16 cellular contexts compared by ENCODE assay signal in genomic region chr10:119515511-119516045, GRCh38. TPM values are rescaled to one million over a fixed set of nuclear protein-coding genes. Genes with fewer than 3 reads are reported as not detected.
DNase-seq lines count a peak whose midpoint lies in the region; ATAC-seq and TF ChIP-seq lines count a peak whose summit lies in the region.
"Had no signal": no experiment of that assay in that cellular context is flagged by ENCODE, and none has a peak within 500 bp of the region (broad histone marks: within the 10 kb centered on the region; RNA-seq: fewer than 3 reads in every experiment).

No MANE protein-coding gene starts in this region.

- no peaks in the 10 kb centered on the region for H3K27me3 Mint-ChIP-seq in activated T-cell treated with anti-CD3 and anti-CD28 coated beads, Interleukin-2, amount 50 U/mL, for 24 hours
- H3K27me3 Mint-ChIP-seq in activated T-cell treated with anti-CD3 and anti-CD28 coated beads, Interleukin-2, amount 50 U/mL, for 4 hours (ENCODE audit: low read depth) = no peaks in the 10 kb centered on the region
- no peaks in the 10 kb centered on the region for H3K27me3 Mint-ChIP-seq in activated naive CD8-positive, alpha-beta T cell
- H3K27me3 Mint-ChIP-seq: activated T-helper 17 cell treated with anti-CD3 and anti-CD28 coated beads, Interleukin-2, amount 50 U/mL, for 72 hours had no signal

- H3K4ac ChIP-seq in neuronal stem cell (ENCODE audit: low read length) = no peak overlapping the region

- peaks cover 92% of the 10 kb centered on the region for H3K36me3 Mint-ChIP-seq in activated T-cell treated with anti-CD3 and anti-CD28 coated beads, Interleukin-2, amount 50 U/mL, for 24 hours (ENCODE audit: low read depth)
- H3K36me3 Mint-ChIP-seq in activated T-cell treated with anti-CD3 and anti-CD28 coated beads, Interleukin-2, amount 50 U/mL, for 4 hours (ENCODE audit: insufficient read depth) = peaks cover 29% of the 10 kb centered on the region
- peaks cover 7% of the 10 kb centered on the region for H3K36me3 Mint-ChIP-seq in activated naive CD8-positive, alpha-beta T cell

- H3K27ac Mint-ChIP-seq in activated T-cell treated with anti-CD3 and anti-CD28 coated beads, Interleukin-2, amount 50 U/mL, for 24 hours = peak overlapping the region; percentile 96
- H3K27ac Mint-ChIP-seq in activated naive CD8-positive, alpha-beta T cell = peak overlapping the region; percentile 96

- peak overlapping the region; percentile 78; the same call in 1 of the 2 replicates for H3K27ac ChIP-seq in KMS-11
- no peak overlapping the region for H3K27ac ChIP-seq in neuronal stem cell (replicated peaks; ENCODE audit: low read length)
- H3K27ac ChIP-seq: epithelial cell of prostate had no signal

- H4K20me1 ChIP-seq in KMS-11 (ENCODE audit: insufficient read depth) = no peaks in the 10 kb centered on the region

- no peak for DNase-seq in activated T-cell treated with anti-CD3 and anti-CD28 coated beads, Interleukin-2, amount 50 U/mL, for 24 hours
- no peak for DNase-seq in activated T-cell treated with anti-CD3 and anti-CD28 coated beads, Interleukin-2, amount 50 U/mL, for 4 hours
- DNase-seq in neuronal stem cell (ENCODE audit: low spot score) (no peak), GM19240 (ENCODE audit: insufficient read length, low spot score) (no peak), NCI-H510A (lab: John Stamatoyannopoulos, UW) (no peak)
- DNase-seq: activated CD4-positive, alpha-beta T cell treated with anti-CD3 and anti-CD28 coated beads, Interleukin-2, amount 50 U/mL, for 48 hours; foreskin melanocyte; midbrain; NCI-H2029; stimulated activated CD4-positive, alpha-beta T cell treated with anti-CD3 and anti-CD28 coated beads, Interleukin-1b, Interleukin-23, amount 100 ng/mL, for 48 hours had no signal

- no peak overlapping the region for H3K14ac ChIP-seq in neuronal stem cell (ENCODE audit: low read length)

- H3K79me2 ChIP-seq in KMS-11 (ENCODE audit: insufficient read depth, low read depth) = no peaks in the 10 kb centered on the region

- H3K9ac ChIP-seq in KMS-11 = no peak overlapping the region
- peak overlapping the region; percentile 72 for H3K9ac ChIP-seq in neuronal stem cell (ENCODE audit: low read depth, low read length, poor library complexity)

- H2BK15ac ChIP-seq in neuronal stem cell (ENCODE audit: low read length) = no peak overlapping the region

- ATAC-seq in activated T-cell treated with anti-CD3 and anti-CD28 coated beads, Interleukin-2, amount 50 U/mL, for 4 hours = no peak
- ATAC-seq in GM19395 (IDR thresholded peaks at IDR 0.05; ENCODE audit: unreplicated experiment) = no peak

- no peaks in the 10 kb centered on the region for H3K9me3 ChIP-seq in neuronal stem cell (replicated peaks in 1 of 2; ENCODE audit: control insufficient read depth in 2 of 2, insufficient read depth in 1 of 2, low read depth in 1 of 2, low read length in 2 of 2)

- H3K4me1 Mint-ChIP-seq in activated T-cell treated with anti-CD3 and anti-CD28 coated beads, Interleukin-2, amount 50 U/mL, for 24 hours (ENCODE audit: low read depth) = peaks cover 76% of the 10 kb centered on the region
- H3K4me1 Mint-ChIP-seq in activated T-cell treated with anti-CD3 and anti-CD28 coated beads, Interleukin-2, amount 50 U/mL, for 4 hours (ENCODE audit: low read depth) = peaks cover 61% of the 10 kb centered on the region
- peaks cover 83% of the 10 kb centered on the region for H3K4me1 Mint-ChIP-seq in activated naive CD8-positive, alpha-beta T cell (ENCODE audit: low read depth)

- H3K27me3 ChIP-seq in KMS-11 (ENCODE audit: insufficient read depth, low read depth) (no peaks in the 10 kb centered on the region), neuronal stem cell (ENCODE audit: control insufficient read depth in 3 of 3, insufficient read depth in 3 of 3, low read depth in 1 of 3, low read length in 3 of 3) (peaks cover 0 to 5% (median 0%) of the 10 kb centered on the region in 3 experiments)

- no peak overlapping the region for H3K23ac ChIP-seq in neuronal stem cell (ENCODE audit: low read depth, low read length, poor library complexity)

- H2BK12ac ChIP-seq in neuronal stem cell (ENCODE audit: low read length) = no peak overlapping the region

- H3K4me2 ChIP-seq in KMS-11 = no peak overlapping the region
- H3K4me2 ChIP-seq in neuronal stem cell (ENCODE audit: insufficient read depth, low read length, poor library complexity, severe bottlenecking) = no peak overlapping the region

- no peaks in the 10 kb centered on the region for H3K9me3 Mint-ChIP-seq in activated T-cell treated with anti-CD3 and anti-CD28 coated beads, Interleukin-2, amount 50 U/mL, for 24 hours
- no peaks in the 10 kb centered on the region for H3K9me3 Mint-ChIP-seq in activated T-cell treated with anti-CD3 and anti-CD28 coated beads, Interleukin-2, amount 50 U/mL, for 4 hours
- no peaks in the 10 kb centered on the region for H3K9me3 Mint-ChIP-seq in activated naive CD8-positive, alpha-beta T cell (ENCODE audit: low read depth)
- H3K9me3 Mint-ChIP-seq: activated T-helper 17 cell treated with anti-CD3 and anti-CD28 coated beads, Interleukin-2, amount 50 U/mL, for 72 hours had no signal

- no peak overlapping the region for H4K8ac ChIP-seq in neuronal stem cell (ENCODE audit: low read depth, low read length)

- no peaks in the 10 kb centered on the region for H3K36me3 ChIP-seq in KMS-11 (ENCODE audit: insufficient read depth)
- H3K36me3 ChIP-seq in neuronal stem cell (replicated peaks in 1 of 2; ENCODE audit: control insufficient read depth in 2 of 2, insufficient read depth in 2 of 2, low read length in 2 of 2) = no peaks in the 10 kb centered on the region

- no CpG with 5 or more reads among the region's 10 CpGs for WGBS in neuronal stem cell (ENCODE audit: extremely low coverage in 2 of 2, insufficient read length in 2 of 2, insufficient replicate concordance in 1 of 2), 2 donors

- peak overlapping the region; percentile 1 for H2AK5ac ChIP-seq in neuronal stem cell (ENCODE audit: low read depth, low read length)

- H3K4me3 Mint-ChIP-seq in activated T-cell treated with anti-CD3 and anti-CD28 coated beads, Interleukin-2, amount 50 U/mL, for 24 hours = no peak overlapping the region
- no peak overlapping the region for H3K4me3 Mint-ChIP-seq in activated T-cell treated with anti-CD3 and anti-CD28 coated beads, Interleukin-2, amount 50 U/mL, for 4 hours
- peak overlapping the region; percentile 75 for H3K4me3 Mint-ChIP-seq in activated naive CD8-positive, alpha-beta T cell

- H2BK120ac ChIP-seq in neuronal stem cell (ENCODE audit: low read depth, low read length) = no peak overlapping the region

- H2AFZ ChIP-seq in KMS-11 (ENCODE audit: low read depth) (no peak overlapping the region), neuronal stem cell (ENCODE audit: low read length) (no peak overlapping the region)

- no peak overlapping the region for H2BK5ac ChIP-seq in neuronal stem cell (ENCODE audit: low read length)

- H3K4me3 ChIP-seq in KMS-11 (IDR thresholded peaks at IDR 0.05; ENCODE audit: insufficient read depth, low read depth, low read length) (no peak overlapping the region), neuronal stem cell (ENCODE audit: low read length in 2 of 2) (no peak overlapping the region)
- H3K4me3 ChIP-seq: coronary artery had no signal

- no peaks in the 10 kb centered on the region for H3K79me1 ChIP-seq in neuronal stem cell (ENCODE audit: low read depth, low read length)

- H3K4me1 ChIP-seq in KMS-11 (ENCODE audit: low read depth, poor library complexity, severe bottlenecking) (peaks cover 19% of the 10 kb centered on the region), neuronal stem cell (ENCODE audit: control insufficient read depth in 2 of 2, insufficient read depth in 1 of 2, low read depth in 1 of 2, low read length in 2 of 2) (peaks cover 10 to 20% of the 10 kb centered on the region in 2 donors)

- peak overlapping the region; percentile 1 for H3K18ac ChIP-seq in neuronal stem cell (ENCODE audit: low read length)

- TF ChIP-seq CTCF in KMS-11 (conservative IDR thresholded peaks at IDR 0.05; ENCODE audit: low read depth, low read length) = no peak

- no peak overlapping the region for H4K91ac ChIP-seq in neuronal stem cell (ENCODE audit: low read depth, low read length, poor library complexity)

RNA-seq across cellular contexts. Expression of gene RGS10, which starts 26.9 kb away (rescaled TPM):
- 100 to 1,000 TPM; 116 to 163 (median 137) TPM for total RNA-seq in activated T-cell treated with anti-CD3 and anti-CD28 coated beads, Interleukin-2, amount 50 U/mL, for 4 hours
- 32.6 TPM for polyA plus RNA-seq in neuronal stem cell (2013, experiment 1 of 2)
- 34.6 TPM for polyA plus RNA-seq in neuronal stem cell (2013, experiment 2 of 2)
